19 cellular contexts compared by ENCODE assay signal in the genomic region with DNA sequence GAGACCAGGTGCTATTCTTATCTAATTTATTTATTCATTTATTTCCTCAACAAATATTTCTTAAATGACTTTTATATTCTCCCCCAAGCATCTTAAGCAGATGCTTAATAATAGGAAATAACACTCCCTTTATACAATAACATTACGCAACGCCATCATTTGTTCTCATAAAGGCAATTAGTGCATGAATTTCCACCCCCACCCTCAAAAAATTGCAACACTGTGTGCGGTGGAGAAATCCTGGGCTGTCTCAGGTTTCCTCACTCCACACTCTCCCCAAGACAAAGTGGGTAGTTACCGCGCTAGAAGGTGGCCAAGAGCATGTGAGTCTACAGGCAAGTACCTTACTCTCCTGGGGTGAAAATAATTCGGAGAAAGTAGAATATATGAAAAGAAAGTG. TPM values are rescaled to one million over a fixed set of nuclear protein-coding genes. Genes with fewer than 3 reads are reported as not detected.
A peak's percentile ranks its signal among the peaks of the same experiment; 100 is the strongest.
DNase-seq lines count a peak whose midpoint lies in the region; ATAC-seq and TF ChIP-seq lines count a peak whose summit lies in the region.
"Had no signal": no experiment of that assay in that cellular context is flagged by ENCODE, and none has a peak within 500 bp of the region (broad histone marks: within the 10 kb centered on the region; RNA-seq: fewer than 3 reads in every experiment).

No MANE protein-coding gene starts in this region.

- H3K4me3 Mint-ChIP-seq in dendritic cell treated with granulocyte-macrophage colony-stimulating factor and Interleukin-4, amounts not matched to agents 40 ng/mL and 50 ng/mL, for 4 days, result peak overlapping the region; percentile 13
- H3K4me3 Mint-ChIP-seq: CD4-positive, CD25-positive, alpha-beta regulatory T cell; mesothelial cell of epicardium had no signal

- peak overlapping the region; percentile 85 for H3K27ac Mint-ChIP-seq in dendritic cell treated with granulocyte-macrophage colony-stimulating factor and Interleukin-4, amounts not matched to agents 40 ng/mL and 50 ng/mL, for 4 days
- H3K27ac Mint-ChIP-seq: CD4-positive, CD25-positive, alpha-beta regulatory T cell; mesothelial cell of epicardium had no signal

- 83 to 87% methylated on average over 6 of the region's 6 CpGs for WGBS in heart right ventricle, 2 donors

- no peaks in the 10 kb centered on the region for H3K36me3 Mint-ChIP-seq in dendritic cell treated with granulocyte-macrophage colony-stimulating factor and Interleukin-4, amounts not matched to agents 40 ng/mL and 50 ng/mL, for 4 days (ENCODE audit: low read depth)
- H3K36me3 Mint-ChIP-seq: CD4-positive, CD25-positive, alpha-beta regulatory T cell; mesothelial cell of epicardium had no signal

- intact Hi-C loops in dendritic cell treated with granulocyte-macrophage colony-stimulating factor and Interleukin-4, amounts not matched to agents 40 ng/mL and 50 ng/mL, for 4 days (cut with micrococcal nuclease), result loop anchor here (2.0 kb wide), 1 partner anchor 114 kb away; no protein-coding TSS in a partner anchor
- intact Hi-C loops in heart right ventricle (cut with DNase I), result loop anchor here (2.0 to 10.0 kb wide), 6 partner anchors 58 to 262 kb away; no protein-coding TSS in a partner anchor

- peak; percentile 94 to 97 for DNase-seq in HL-60 (ENCODE audit: low read depth in 1 of 2, low spot score in 1 of 2)
- peak; percentile 74 for DNase-seq in NOMO-1 treated with dmso at 0.1 percent for 144 hours (lab: John Stamatoyannopoulos, UW; ENCODE audit: unreplicated experiment)
- DNase-seq in renal cortical epithelial cell (ENCODE audit: low read depth), result peak; percentile 26
- no peak for DNase-seq in kidney glomerular epithelial cell (lab: John Stamatoyannopoulos, UW)
- DNase-seq in heart right ventricle, result no peak
- DNase-seq in HuH-7 (ENCODE audit: low spot score), result no peak
- DNase-seq in SW480 (ENCODE audit: low spot score), result no peak
- DNase-seq: activated effector memory CD4-positive, alpha-beta T cell treated with anti-CD3 and anti-CD28 coated beads, Interleukin-2, amount 50 U/mL, for 16 hours; CD4-positive, CD25-positive, alpha-beta regulatory T cell; cortex of kidney; NCI-H187; NCI-H446 treated with DMSO at 0.1 percent for 48 hours; SHP77; stimulated activated CD4-positive, alpha-beta T cell treated with anti-CD3 and anti-CD28 coated beads, Interleukin-15, amount 100 ng/mL, for 24 hours; stimulated activated naive CD4-positive, alpha-beta T cell treated with Interleukin-2 at 50 U/mL for 16 hours; T-helper 9 cell had no signal

- H3K27ac ChIP-seq in HL-60 (replicated peaks) (peak overlapping the region; percentile 77), heart right ventricle (no peak overlapping the region)
- H3K27ac ChIP-seq: upper lobe of left lung had no signal

- no peaks in the 10 kb centered on the region for H3K36me3 ChIP-seq in heart right ventricle
- H3K36me3 ChIP-seq: upper lobe of left lung had no signal

- peaks cover 33% of the 10 kb centered on the region for H3K4me1 Mint-ChIP-seq in dendritic cell treated with granulocyte-macrophage colony-stimulating factor and Interleukin-4, amounts not matched to agents 40 ng/mL and 50 ng/mL, for 4 days (ENCODE audit: low read depth)
- H3K4me1 Mint-ChIP-seq: CD4-positive, CD25-positive, alpha-beta regulatory T cell; mesothelial cell of epicardium had no signal

- H3K27me3 ChIP-seq in HL-60 (ENCODE audit: insufficient read depth, poor library complexity, severe bottlenecking) (no peaks in the 10 kb centered on the region), heart right ventricle (peaks cover 6 to 44% (median 22%) of the 10 kb centered on the region in 7 donors)

- H3K4me3 ChIP-seq in HL-60 (replicated peaks; ENCODE audit: insufficient read depth, low read length) (no peak overlapping the region), heart right ventricle (no peak overlapping the region)
- H3K4me3 ChIP-seq: upper lobe of left lung had no signal

- H3K4me1 ChIP-seq in heart right ventricle, result peaks cover 0 to 19% (median 0%) of the 10 kb centered on the region in 9 donors

- ATAC-seq in heart right ventricle, result no peak

- no peak for TF ChIP-seq CTCF in HL-60 (IDR thresholded peaks at IDR 0.05; ENCODE audit: insufficient read depth, low read length)
- no peak for TF ChIP-seq CTCF in heart right ventricle (IDR thresholded peaks at IDR 0.05)

- peaks cover 18% of the 10 kb centered on the region for H3K27me3 Mint-ChIP-seq in dendritic cell treated with granulocyte-macrophage colony-stimulating factor and Interleukin-4, amounts not matched to agents 40 ng/mL and 50 ng/mL, for 4 days

- H3K9me3 Mint-ChIP-seq in dendritic cell treated with granulocyte-macrophage colony-stimulating factor and Interleukin-4, amounts not matched to agents 40 ng/mL and 50 ng/mL, for 4 days, result no peaks in the 10 kb centered on the region
- H3K9me3 Mint-ChIP-seq: mesothelial cell of epicardium had no signal

- no peaks in the 10 kb centered on the region for H3K9me3 ChIP-seq in heart right ventricle
- H3K9me3 ChIP-seq: upper lobe of left lung had no signal

RNA-seq across cellular contexts. Expression of a gene that starts 37.0 kb away (rescaled TPM):
- total RNA-seq in renal cortical epithelial cell (31.3 and 36.1 TPM in 2 replicates), heart right ventricle (10 to 100 TPM in 2 of 10 donors, 1 to 10 TPM in 8; 6.8 to 12.5 (median 9.3) TPM)
- 1 to 10 TPM; 7.6 to 9.9 TPM for polyA plus RNA-seq in heart right ventricle

Comparison
In these comparisons a context has a peak if more than half of its experiments do, and no peak if none do; other contexts are left out.
1. DNase-seq: peak in HL-60 (2 of 2), NOMO-1 treated with dmso at 0.1 percent for 144 hours (single experiment) and renal cortical epithelial cell (single experiment); none in kidney glomerular epithelial cell (single experiment), heart right ventricle (0 of 2), HuH-7 (single experiment) and SW480 (single experiment).